In genomic region chr22:40156001-40156516, GRCh38 we compare ENCODE assay signal across 1 cellular context.
TF ChIP-seq lines count a peak whose summit lies in the region.

No MANE protein-coding gene starts in this region.

TF ChIP-seq in HEK293, 187 proteins besides CTCF, POLR2A, EP300 and RAD21 (continued from another document):
- TF ChIP-seq, protein P1, sequence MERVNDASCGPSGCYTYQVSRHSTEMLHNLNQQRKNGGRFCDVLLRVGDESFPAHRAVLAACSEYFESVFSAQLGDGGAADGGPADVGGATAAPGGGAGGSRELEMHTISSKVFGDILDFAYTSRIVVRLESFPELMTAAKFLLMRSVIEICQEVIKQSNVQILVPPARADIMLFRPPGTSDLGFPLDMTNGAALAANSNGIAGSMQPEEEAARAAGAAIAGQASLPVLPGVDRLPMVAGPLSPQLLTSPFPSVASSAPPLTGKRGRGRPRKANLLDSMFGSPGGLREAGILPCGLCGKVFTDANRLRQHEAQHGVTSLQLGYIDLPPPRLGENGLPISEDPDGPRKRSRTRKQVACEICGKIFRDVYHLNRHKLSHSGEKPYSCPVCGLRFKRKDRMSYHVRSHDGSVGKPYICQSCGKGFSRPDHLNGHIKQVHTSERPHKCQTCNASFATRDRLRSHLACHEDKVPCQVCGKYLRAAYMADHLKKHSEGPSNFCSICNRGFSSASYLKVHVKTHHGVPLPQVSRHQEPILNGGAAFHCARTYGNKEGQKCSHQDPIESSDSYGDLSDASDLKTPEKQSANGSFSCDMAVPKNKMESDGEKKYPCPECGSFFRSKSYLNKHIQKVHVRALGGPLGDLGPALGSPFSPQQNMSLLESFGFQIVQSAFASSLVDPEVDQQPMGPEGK (tag by site-specific recombination; IDR thresholded peaks at IDR 0.05) = 0 out of 2 replicates have a peak, but pooled peaks have one; percentile 12
- TF ChIP-seq, protein P2, sequence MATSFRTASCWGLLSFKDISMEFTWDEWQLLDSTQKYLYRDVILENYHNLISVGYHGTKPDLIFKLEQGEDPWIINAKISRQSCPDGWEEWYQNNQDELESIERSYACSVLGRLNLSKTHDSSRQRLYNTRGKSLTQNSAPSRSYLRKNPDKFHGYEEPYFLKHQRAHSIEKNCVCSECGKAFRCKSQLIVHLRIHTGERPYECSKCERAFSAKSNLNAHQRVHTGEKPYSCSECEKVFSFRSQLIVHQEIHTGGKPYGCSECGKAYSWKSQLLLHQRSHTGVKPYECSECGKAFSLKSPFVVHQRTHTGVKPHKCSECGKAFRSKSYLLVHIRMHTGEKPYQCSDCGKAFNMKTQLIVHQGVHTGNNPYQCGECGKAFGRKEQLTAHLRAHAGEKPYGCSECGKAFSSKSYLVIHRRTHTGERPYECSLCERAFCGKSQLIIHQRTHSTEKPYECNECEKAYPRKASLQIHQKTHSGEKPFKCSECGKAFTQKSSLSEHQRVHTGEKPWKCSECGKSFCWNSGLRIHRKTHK (tag by site-specific recombination; IDR thresholded peaks at IDR 0.05) = no peak
- peak; percentile 79 for TF ChIP-seq ZNF366 (tag by site-specific recombination; conservative IDR thresholded peaks at IDR 0.05)
- no peak for TF ChIP-seq ZNF248 (tag by site-specific recombination; IDR thresholded peaks at IDR 0.05)
- TF ChIP-seq GLI2 (tag by site-specific recombination; IDR thresholded peaks at IDR 0.05; ENCODE audit: borderline replicate concordance, low read depth) = 0 out of 2 replicates have a peak, but pooled peaks have one; percentile 19
- peak; percentile 42; the same call in 1 of the 2 replicates for TF ChIP-seq ZNF121 (tag by site-specific recombination; IDR thresholded peaks at IDR 0.05)
- no peak for TF ChIP-seq ZNF239 (tag by site-specific recombination; IDR thresholded peaks at IDR 0.05)
- peak; percentile 48; the same call in 1 of the 2 replicates for TF ChIP-seq MZF1 (tag by site-specific recombination; IDR thresholded peaks at IDR 0.05; ENCODE audit: borderline replicate concordance)
